ENCODE assay signal across 12 cellular contexts in genomic region chr14:103130965-103131364, GRCh38. TPM values are rescaled to one million over a fixed set of nuclear protein-coding genes. Genes with fewer than 3 reads are reported as not detected.
DNase-seq lines count a peak whose midpoint lies in the region; ATAC-seq and TF ChIP-seq lines count a peak whose summit lies in the region.
"Had no signal": no experiment of that assay in that cellular context is flagged by ENCODE, and none has a peak within 500 bp of the region (broad histone marks: within the 10 kb centered on the region; RNA-seq: fewer than 3 reads in every experiment).

No MANE protein-coding gene starts in this region.

- H3K4me1 Mint-ChIP-seq in activated T-helper 1 cell treated with anti-CD3 and anti-CD28 coated beads, Interleukin-12 subunit alpha, Interleukin-12 subunit beta, Interleukin-2, Interleukin-4 antibody, amounts not matched to agents 30 ng/mL and 10 ng/mL and 1 ng/mL, durations not matched to agents 14 hours and 24 hours and 36 hours (ENCODE audit: low read depth), result no peaks in the 10 kb centered on the region

- H3K9me3 ChIP-seq in hepatocyte (ENCODE audit: low read depth) (no peaks in the 10 kb centered on the region), testis (no peaks in the 10 kb centered on the region)
- H3K9me3 ChIP-seq: tibial artery had no signal

- H3K27ac Mint-ChIP-seq in activated T-helper 1 cell treated with anti-CD3 and anti-CD28 coated beads, Interleukin-12 subunit alpha, Interleukin-12 subunit beta, Interleukin-2, Interleukin-4 antibody, amounts not matched to agents 30 ng/mL and 10 ng/mL and 1 ng/mL, durations not matched to agents 14 hours and 24 hours and 36 hours, result no peak overlapping the region

- H3K27ac ChIP-seq in hepatocyte (peak overlapping the region; percentile 58), testis (no peak overlapping the region)
- H3K27ac ChIP-seq: tibial artery had no signal

- H3K36me3 ChIP-seq in hepatocyte (replicated peaks; ENCODE audit: insufficient read depth, low read depth) (no peaks in the 10 kb centered on the region), testis (ENCODE audit: low read depth, missing control alignments) (no peaks in the 10 kb centered on the region)

- TF ChIP-seq POLR2A in testis (IDR thresholded peaks at IDR 0.05), result no peak

- no peaks in the 10 kb centered on the region for H3K9me2 ChIP-seq in hepatocyte (replicated peaks; ENCODE audit: insufficient read depth)

- TF ChIP-seq CTCF in hepatocyte (IDR thresholded peaks at IDR 0.05; ENCODE audit: poor library complexity) (no peak), testis (IDR thresholded peaks at IDR 0.05) (no peak)

- no peak overlapping the region for H3K4me2 ChIP-seq in hepatocyte

- no peaks in the 10 kb centered on the region for H3K27me3 Mint-ChIP-seq in activated T-helper 1 cell treated with anti-CD3 and anti-CD28 coated beads, Interleukin-12 subunit alpha, Interleukin-12 subunit beta, Interleukin-2, Interleukin-4 antibody, amounts not matched to agents 30 ng/mL and 10 ng/mL and 1 ng/mL, durations not matched to agents 14 hours and 24 hours and 36 hours (ENCODE audit: insufficient read depth)

- H3K4me3 Mint-ChIP-seq in activated T-helper 1 cell treated with anti-CD3 and anti-CD28 coated beads, Interleukin-12 subunit alpha, Interleukin-12 subunit beta, Interleukin-2, Interleukin-4 antibody, amounts not matched to agents 30 ng/mL and 10 ng/mL and 1 ng/mL, durations not matched to agents 14 hours and 24 hours and 36 hours, result no peak overlapping the region

- H3K27me3 ChIP-seq in hepatocyte (no peaks in the 10 kb centered on the region), testis (no peaks in the 10 kb centered on the region)

- no peaks in the 10 kb centered on the region for H3K9me3 Mint-ChIP-seq in activated T-helper 1 cell treated with anti-CD3 and anti-CD28 coated beads, Interleukin-12 subunit alpha, Interleukin-12 subunit beta, Interleukin-2, Interleukin-4 antibody, amounts not matched to agents 30 ng/mL and 10 ng/mL and 1 ng/mL, durations not matched to agents 14 hours and 24 hours and 36 hours

- intact Hi-C loops in testis (cut with DNase I; ENCODE audit: low total_unique reads), result no loop called here
- intact Hi-C loops in activated T-helper 1 cell treated with anti-CD3 and anti-CD28 coated beads, Interleukin-12 subunit alpha, Interleukin-12 subunit beta, Interleukin-2, Interleukin-4 antibody, amounts not matched to agents 30 ng/mL and 10 ng/mL and 1 ng/mL, durations not matched to agents 14 hours and 24 hours and 36 hours (cut with micrococcal nuclease), result no loop called here

- peak; percentile 8 for DNase-seq in DMS79 treated with DMSO at 0.1 percent for 48 hours (lab: John Stamatoyannopoulos, UW)
- no peak for DNase-seq in DMS79 (lab: John Stamatoyannopoulos, UW)
- peak; percentile 80 for DNase-seq in amniotic epithelial cell (ENCODE audit: low read depth)
- DNase-seq in hepatocyte (ENCODE audit: low spot score), result peak; percentile 71
- DNase-seq in testis, result peak; percentile 64
- no peak for DNase-seq in activated T-helper 1 cell treated with anti-CD3 and anti-CD28 coated beads, Interleukin-12 subunit alpha, Interleukin-12 subunit beta, Interleukin-2, Interleukin-4 antibody, amounts not matched to agents 30 ng/mL and 10 ng/mL and 1 ng/mL, durations not matched to agents 14 hours and 24 hours and 36 hours (ENCODE audit: low spot score)
- DNase-seq in activated CD8-positive, alpha-beta memory T cell treated with anti-CD3 and anti-CD28 coated beads for 24 hours, result no peak
- DNase-seq: 8988T; stimulated activated CD4-positive, alpha-beta T cell treated with anti-CD3 and anti-CD28 coated beads, Interleukin-4, amount 100 ng/mL, for 1 hour had no signal

- H3K4me3 ChIP-seq in hepatocyte (no peak overlapping the region), testis (no peak overlapping the region)
- H3K4me3 ChIP-seq: tibial artery had no signal

- WGBS in hepatocyte (ENCODE audit: low lambda C conversion rate, missing lambda C conversion rate), result 63% methylated on average over 8 of the region's 8 CpGs
- 16 to 45% methylated on average over 8 of the region's 8 CpGs for WGBS in testis, 2 donors

- H4K20me1 ChIP-seq in hepatocyte (ENCODE audit: insufficient read depth, poor library complexity, severe bottlenecking), result no peaks in the 10 kb centered on the region

- ATAC-seq in HG03095 (IDR thresholded peaks at IDR 0.05; ENCODE audit: unreplicated experiment), result no peak
- ATAC-seq: activated CD4-positive, CD25-positive, alpha-beta regulatory T cell treated with anti-CD3 and anti-CD28 coated beads, Interleukin-2, amount 50 U/mL, for 24 hours had no signal

- no peaks in the 10 kb centered on the region for H3K79me2 ChIP-seq in hepatocyte

- H3K36me3 Mint-ChIP-seq in activated T-helper 1 cell treated with anti-CD3 and anti-CD28 coated beads, Interleukin-12 subunit alpha, Interleukin-12 subunit beta, Interleukin-2, Interleukin-4 antibody, amounts not matched to agents 30 ng/mL and 10 ng/mL and 1 ng/mL, durations not matched to agents 14 hours and 24 hours and 36 hours (ENCODE audit: low read depth), result no peaks in the 10 kb centered on the region

- H3K4me1 ChIP-seq in hepatocyte (ENCODE audit: insufficient read depth) (peaks cover 19% of the 10 kb centered on the region), testis (peaks cover 33% of the 10 kb centered on the region)

- H2AFZ ChIP-seq in hepatocyte, result no peak overlapping the region

RNA-seq across cellular contexts. Expression of gene TNFAIP2, which starts 7.7 kb away (rescaled TPM):
- 14.0 and 16.0 TPM in 2 replicates for total RNA-seq in hepatocyte
- polyA plus RNA-seq in hepatocyte, result 14.2 and 28.2 TPM in 2 replicates
- 10 to 100 TPM; 44.9 to 51.8 TPM for total RNA-seq in testis
- 92.8 TPM for polyA plus RNA-seq in testis (ENCODE audit: insufficient read depth, low read depth, low replicate concordance)
- total RNA-seq in activated T-helper 1 cell treated with anti-CD3 and anti-CD28 coated beads, Interleukin-12 subunit alpha, Interleukin-12 subunit beta, Interleukin-2, Interleukin-4 antibody, amounts not matched to agents 30 ng/mL and 10 ng/mL and 1 ng/mL, durations not matched to agents 14 hours and 24 hours and 36 hours, result 2.3 and 2.4 TPM in 2 replicates

RNA-seq across cellular contexts. Expression of gene EXOC3L4, which starts 36.4 kb away (rescaled TPM):
- total RNA-seq in hepatocyte (12.4 and 35.3 TPM in 2 replicates), testis (1 to 10 TPM; 1.0 to 2.4 TPM)
- polyA plus RNA-seq in hepatocyte (31.0 and 40.3 TPM in 2 replicates), testis (ENCODE audit: insufficient read depth, low read depth, low replicate concordance) (2.4 TPM)
- not detected in 2 replicates for total RNA-seq in activated T-helper 1 cell treated with anti-CD3 and anti-CD28 coated beads, Interleukin-12 subunit alpha, Interleukin-12 subunit beta, Interleukin-2, Interleukin-4 antibody, amounts not matched to agents 30 ng/mL and 10 ng/mL and 1 ng/mL, durations not matched to agents 14 hours and 24 hours and 36 hours

RNA-seq across cellular contexts. Expression of gene LBHD2, which starts 47.0 kb away (rescaled TPM):
- total RNA-seq in hepatocyte, result not detected in 2 replicates
- polyA plus RNA-seq in hepatocyte, result 0.21 TPM in 1 of 2 replicates, not detected in the other
- total RNA-seq in testis, result 1 to 10 TPM; 1.9 to 5.6 TPM
- polyA plus RNA-seq in testis (ENCODE audit: insufficient read depth, low read depth, low replicate concordance), result 3.9 TPM
- not detected in 2 replicates for total RNA-seq in activated T-helper 1 cell treated with anti-CD3 and anti-CD28 coated beads, Interleukin-12 subunit alpha, Interleukin-12 subunit beta, Interleukin-2, Interleukin-4 antibody, amounts not matched to agents 30 ng/mL and 10 ng/mL and 1 ng/mL, durations not matched to agents 14 hours and 24 hours and 36 hours

Comparison
In these comparisons a context has a peak if more than half of its experiments do, and no peak if none do; other contexts are left out.
1. DNase-seq: peak in DMS79 treated with DMSO at 0.1 percent for 48 hours (single experiment), amniotic epithelial cell (single experiment), hepatocyte (single experiment) and testis (single experiment); none in DMS79 (single experiment), activated T-helper 1 cell treated with anti-CD3 and anti-CD28 coated beads, Interleukin-12 subunit alpha, Interleukin-12 subunit beta, Interleukin-2, Interleukin-4 antibody, amounts not matched to agents 30 ng/mL and 10 ng/mL and 1 ng/mL, durations not matched to agents 14 hours and 24 hours and 36 hours (single experiment) and activated CD8-positive, alpha-beta memory T cell treated with anti-CD3 and anti-CD28 coated beads for 24 hours (single experiment).